Comparison of ENCODE assay signal across 6 cellular contexts in genomic region chr1:16859167-16860041, GRCh38. TPM values are rescaled to one million over a fixed set of nuclear protein-coding genes. Genes with fewer than 3 reads are reported as not detected.
"Had no signal": no experiment of that assay in that cellular context is flagged by ENCODE, and none has a peak within 500 bp of the region (broad histone marks: within the 10 kb centered on the region; RNA-seq: fewer than 3 reads in every experiment).

No MANE protein-coding gene starts in this region.

RNA-seq across cellular contexts. Expression of gene RNU1-2, which starts 36.4 kb away (rescaled TPM):
- polyA plus RNA-seq: adipose tissue, fibroblast of lung, ovary, psoas muscle, right cardiac atrium, urinary bladder had no signal
